ENCODE assay signal across 15 cellular contexts in genomic region chr4:128639586-128640270, GRCh38.
DNase-seq lines count a peak whose midpoint lies in the region; ATAC-seq and TF ChIP-seq lines count a peak whose summit lies in the region.
"Had no signal": no experiment of that assay in that cellular context is flagged by ENCODE, and none has a peak within 500 bp of the region (broad histone marks: within the 10 kb centered on the region; RNA-seq: fewer than 3 reads in every experiment).

No MANE protein-coding gene starts in this region.

- H3K36me3 ChIP-seq in neuronal stem cell (replicated peaks in 1 of 2; ENCODE audit: control insufficient read depth in 2 of 2, insufficient read depth in 2 of 2, low read length in 2 of 2) = no peaks in the 10 kb centered on the region
- H3K36me3 ChIP-seq: ovary had no signal

- POLR2A ChIA-PET in WTC11 (lab: Charles Lee) = no interaction called here

- no CpG with 5 or more reads among the region's 2 CpGs for WGBS in neuronal stem cell (ENCODE audit: extremely low coverage in 2 of 2, insufficient read length in 2 of 2, insufficient replicate concordance in 1 of 2), 2 donors

- no peak overlapping the region for H4K8ac ChIP-seq in neuronal stem cell (ENCODE audit: low read depth, low read length)

- no peak overlapping the region for H2BK15ac ChIP-seq in neuronal stem cell (ENCODE audit: low read length)

- H3K4me3 Mint-ChIP-seq in WTC11 = no peak overlapping the region
- H3K4me3 Mint-ChIP-seq: activated B cell treated with CpG ODN at 0.5 μM for 24 hours, T-cell had no signal

- CTCF ChIA-PET in WTC11 (lab: Charles Lee) = no interaction called here

- H3K4me1 ChIP-seq in neuronal stem cell (ENCODE audit: control insufficient read depth in 2 of 2, insufficient read depth in 1 of 2, low read depth in 1 of 2, low read length in 2 of 2) = peaks cover 9 to 12% of the 10 kb centered on the region in 2 donors

- no peak overlapping the region for H2BK12ac ChIP-seq in neuronal stem cell (ENCODE audit: low read length)

- H3K27ac ChIP-seq in neuronal stem cell (replicated peaks; ENCODE audit: low read length) = no peak overlapping the region
- H3K27ac ChIP-seq: ovary had no signal

- no peaks in the 10 kb centered on the region for H3K27me3 ChIP-seq in neuronal stem cell (ENCODE audit: control insufficient read depth in 3 of 3, insufficient read depth in 3 of 3, low read depth in 1 of 3, low read length in 3 of 3)
- H3K27me3 ChIP-seq: ovary had no signal

- peak overlapping the region; percentile 12 for H3K18ac ChIP-seq in neuronal stem cell (ENCODE audit: low read length)

- no peak overlapping the region for H2BK120ac ChIP-seq in neuronal stem cell (ENCODE audit: low read depth, low read length)

- ATAC-seq in WTC11 (peak; percentile 46), omental fat pad (ENCODE audit: low FRiP score) (no peak), GM21390 (IDR thresholded peaks at IDR 0.05; ENCODE audit: unreplicated experiment) (no peak), HG03097 (IDR thresholded peaks at IDR 0.05; ENCODE audit: low FRiP score, unreplicated experiment) (no peak)
- ATAC-seq: T-cell had no signal

- no peak overlapping the region for H3K4ac ChIP-seq in neuronal stem cell (ENCODE audit: low read length)

- no peak overlapping the region for H2AK5ac ChIP-seq in neuronal stem cell (ENCODE audit: low read depth, low read length)

- H3K36me3 Mint-ChIP-seq in WTC11 = no peaks in the 10 kb centered on the region
- H3K36me3 Mint-ChIP-seq: T-cell had no signal

- peak overlapping the region; percentile 10 for H3K27ac Mint-ChIP-seq in WTC11
- H3K27ac Mint-ChIP-seq: activated B cell treated with CpG ODN at 0.5 μM for 24 hours, T-cell had no signal

- no peak overlapping the region for H3K4me3 ChIP-seq in neuronal stem cell (ENCODE audit: low read length in 2 of 2)
- H3K4me3 ChIP-seq: ovary had no signal

- no peak overlapping the region for H3K4me2 ChIP-seq in neuronal stem cell (ENCODE audit: insufficient read depth, low read length, poor library complexity, severe bottlenecking)

- H4K91ac ChIP-seq in neuronal stem cell (ENCODE audit: low read depth, low read length, poor library complexity) = no peak overlapping the region

- peaks cover 42% of the 10 kb centered on the region for H3K4me1 Mint-ChIP-seq in WTC11
- H3K4me1 Mint-ChIP-seq: activated B cell treated with CpG ODN at 0.5 μM for 24 hours, T-cell had no signal

- no peaks in the 10 kb centered on the region for H3K9me3 ChIP-seq in neuronal stem cell (replicated peaks in 1 of 2; ENCODE audit: control insufficient read depth in 2 of 2, insufficient read depth in 1 of 2, low read depth in 1 of 2, low read length in 2 of 2)
- H3K9me3 ChIP-seq: ovary had no signal

- H2AFZ ChIP-seq in neuronal stem cell (ENCODE audit: low read length) = peak overlapping the region; percentile 40

- H2BK5ac ChIP-seq in neuronal stem cell (ENCODE audit: low read length) = no peak overlapping the region

- no peaks in the 10 kb centered on the region for H3K27me3 Mint-ChIP-seq in WTC11 (ENCODE audit: low read depth)
- H3K27me3 Mint-ChIP-seq: activated B cell treated with CpG ODN at 0.5 μM for 24 hours had no signal

- peak; percentile 11 for DNase-seq in AG08395 (ENCODE audit: low spot score)
- DNase-seq in WTC11 (ENCODE audit: low spot score) = no peak
- DNase-seq in foreskin melanocyte = peak; percentile 35
- DNase-seq in neuronal stem cell (ENCODE audit: low spot score) = no peak
- DNase-seq in omental fat pad (ENCODE audit: low spot score) = no peak
- DNase-seq in HPDE6-E6E7 (ENCODE audit: extremely low spot score) = no peak
- DNase-seq: ACHN; activated B cell treated with CpG ODN at 0.5 μM for 24 hours; effector CD8-positive, alpha-beta T cell; MM.1S; NCI-H2081; ovary; T-cell had no signal

- H3K9ac ChIP-seq in neuronal stem cell (ENCODE audit: low read depth, low read length, poor library complexity) = no peak overlapping the region

- no peak overlapping the region for H3K23ac ChIP-seq in neuronal stem cell (ENCODE audit: low read depth, low read length, poor library complexity)

- H3K9me3 Mint-ChIP-seq in WTC11 = no peaks in the 10 kb centered on the region
- H3K9me3 Mint-ChIP-seq: activated B cell treated with CpG ODN at 0.5 μM for 24 hours, T-cell had no signal

- no peak overlapping the region for H3K14ac ChIP-seq in neuronal stem cell (ENCODE audit: low read length)

- TF ChIP-seq CTCF in WTC11 (IDR thresholded peaks at IDR 0.05) (no peak), omental fat pad (IDR thresholded peaks at IDR 0.05) (no peak)

- H3K79me1 ChIP-seq in neuronal stem cell (ENCODE audit: low read depth, low read length) = no peaks in the 10 kb centered on the region

TF ChIP-seq in WTC11, 78 proteins besides CTCF, POLR2A, EP300 and RAD21:
- TF ChIP-seq OVOL2 (CRISPR knock-in tag; IDR thresholded peaks at IDR 0.05; ENCODE audit: borderline replicate concordance) (no peak), MYBL2 (CRISPR knock-in tag; IDR thresholded peaks at IDR 0.05) (no peak), ATF3 (CRISPR knock-in tag; conservative IDR thresholded peaks at IDR 0.05) (no peak)

Comparison
In these comparisons a context has a peak if more than half of its experiments do, and no peak if none do; other contexts are left out.
1. DNase-seq: peak in AG08395 (single experiment) and foreskin melanocyte (single experiment); none in WTC11 (single experiment), neuronal stem cell (single experiment), omental fat pad (single experiment) and HPDE6-E6E7 (single experiment).